Comparison of ENCODE assay signal across 1 cellular context in the genomic region with DNA sequence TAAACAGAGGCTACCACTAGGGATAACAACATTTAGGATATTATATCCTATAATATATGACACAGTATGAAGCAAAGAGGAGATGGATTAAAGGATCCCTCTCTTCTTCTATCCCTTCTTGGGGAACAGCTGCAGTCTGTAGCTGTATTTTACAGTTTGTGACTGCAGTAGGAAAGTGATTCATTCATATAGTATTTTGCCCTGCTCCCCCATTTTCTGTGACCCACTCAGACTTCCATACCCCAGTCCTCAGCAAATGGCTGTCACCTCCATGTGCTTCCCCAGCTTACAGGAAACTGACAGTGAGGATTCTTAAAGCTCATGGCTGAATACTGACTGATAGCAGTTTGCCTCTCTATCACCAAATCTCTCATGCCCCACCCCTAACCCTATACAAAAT.
TF ChIP-seq lines count a peak whose summit lies in the region.

No MANE protein-coding gene starts in this region.

TF ChIP-seq in HepG2, 621 proteins besides CTCF, POLR2A, EP300 and RAD21:
- TF ChIP-seq PHF5A (CRISPR knock-in tag; IDR thresholded peaks at IDR 0.05; ENCODE audit: low read depth, unreplicated experiment) (no peak), ELF4 (CRISPR knock-in tag; IDR thresholded peaks at IDR 0.05; ENCODE audit: borderline replicate concordance) (no peak), ZNF136 (CRISPR knock-in tag; IDR thresholded peaks at IDR 0.05; ENCODE audit: low read depth) (no peak), STAG1 (CRISPR knock-in tag; IDR thresholded peaks at IDR 0.05) (no peak), ZNF160 (CRISPR knock-in tag; IDR thresholded peaks at IDR 0.05) (no peak), ARNTL (CRISPR knock-in tag; IDR thresholded peaks at IDR 0.05) (no peak), PPARG (CRISPR knock-in tag; conservative IDR thresholded peaks at IDR 0.05) (no peak), ZNF616 (CRISPR knock-in tag; IDR thresholded peaks at IDR 0.05; ENCODE audit: low read depth) (no peak), MYC (CRISPR knock-in tag; IDR thresholded peaks at IDR 0.05; ENCODE audit: borderline replicate concordance) (no peak), ZNF782 (CRISPR knock-in tag; IDR thresholded peaks at IDR 0.05; ENCODE audit: borderline replicate concordance) (no peak), HNRNPUL1 (IDR thresholded peaks at IDR 0.05; ENCODE audit: low read depth, low read length) (no peak), RFX5 (IDR thresholded peaks at IDR 0.05; ENCODE audit: low read depth, low read length) (no peak), ZNF883 (CRISPR knock-in tag; IDR thresholded peaks at IDR 0.05; ENCODE audit: not compliant biosample characterization) (no peak), ZNF180 (CRISPR knock-in tag; IDR thresholded peaks at IDR 0.05; ENCODE audit: borderline replicate concordance, low read depth) (no peak)
- TF ChIP-seq, protein P1, sequence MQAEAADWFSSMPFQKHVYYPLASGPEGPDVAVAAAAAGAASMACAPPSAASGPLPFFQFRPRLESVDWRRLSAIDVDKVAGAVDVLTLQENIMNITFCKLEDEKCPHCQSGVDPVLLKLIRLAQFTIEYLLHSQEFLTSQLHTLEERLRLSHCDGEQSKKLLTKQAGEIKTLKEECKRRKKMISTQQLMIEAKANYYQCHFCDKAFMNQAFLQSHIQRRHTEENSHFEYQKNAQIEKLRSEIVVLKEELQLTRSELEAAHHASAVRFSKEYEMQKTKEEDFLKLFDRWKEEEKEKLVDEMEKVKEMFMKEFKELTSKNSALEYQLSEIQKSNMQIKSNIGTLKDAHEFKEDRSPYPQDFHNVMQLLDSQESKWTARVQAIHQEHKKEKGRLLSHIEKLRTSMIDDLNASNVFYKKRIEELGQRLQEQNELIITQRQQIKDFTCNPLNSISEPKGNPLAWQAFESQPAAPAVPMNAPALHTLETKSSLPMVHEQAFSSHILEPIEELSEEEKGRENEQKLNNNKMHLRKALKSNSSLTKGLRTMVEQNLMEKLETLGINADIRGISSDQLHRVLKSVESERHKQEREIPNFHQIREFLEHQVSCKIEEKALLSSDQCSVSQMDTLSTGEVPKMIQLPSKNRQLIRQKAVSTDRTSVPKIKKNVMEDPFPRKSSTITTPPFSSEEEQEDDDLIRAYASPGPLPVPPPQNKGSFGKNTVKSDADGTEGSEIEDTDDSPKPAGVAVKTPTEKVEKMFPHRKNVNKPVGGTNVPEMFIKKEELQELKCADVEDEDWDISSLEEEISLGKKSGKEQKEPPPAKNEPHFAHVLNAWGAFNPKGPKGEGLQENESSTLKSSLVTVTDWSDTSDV (CRISPR knock-in tag; IDR thresholded peaks at IDR 0.05), result no peak
- TF ChIP-seq, protein P2, sequence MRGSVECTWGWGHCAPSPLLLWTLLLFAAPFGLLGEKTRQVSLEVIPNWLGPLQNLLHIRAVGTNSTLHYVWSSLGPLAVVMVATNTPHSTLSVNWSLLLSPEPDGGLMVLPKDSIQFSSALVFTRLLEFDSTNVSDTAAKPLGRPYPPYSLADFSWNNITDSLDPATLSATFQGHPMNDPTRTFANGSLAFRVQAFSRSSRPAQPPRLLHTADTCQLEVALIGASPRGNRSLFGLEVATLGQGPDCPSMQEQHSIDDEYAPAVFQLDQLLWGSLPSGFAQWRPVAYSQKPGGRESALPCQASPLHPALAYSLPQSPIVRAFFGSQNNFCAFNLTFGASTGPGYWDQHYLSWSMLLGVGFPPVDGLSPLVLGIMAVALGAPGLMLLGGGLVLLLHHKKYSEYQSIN (CRISPR knock-in tag; IDR thresholded peaks at IDR 0.05; ENCODE audit: borderline replicate concordance), result no peak
- TF ChIP-seq, protein P3, sequence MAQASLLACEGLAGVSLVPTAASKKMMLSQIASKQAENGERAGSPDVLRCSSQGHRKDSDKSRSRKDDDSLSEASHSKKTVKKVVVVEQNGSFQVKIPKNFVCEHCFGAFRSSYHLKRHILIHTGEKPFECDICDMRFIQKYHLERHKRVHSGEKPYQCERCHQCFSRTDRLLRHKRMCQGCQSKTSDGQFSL (CRISPR knock-in tag; IDR thresholded peaks at IDR 0.05), result no peak
